Comparison of ENCODE assay signal across 16 cellular contexts in the genomic region with DNA sequence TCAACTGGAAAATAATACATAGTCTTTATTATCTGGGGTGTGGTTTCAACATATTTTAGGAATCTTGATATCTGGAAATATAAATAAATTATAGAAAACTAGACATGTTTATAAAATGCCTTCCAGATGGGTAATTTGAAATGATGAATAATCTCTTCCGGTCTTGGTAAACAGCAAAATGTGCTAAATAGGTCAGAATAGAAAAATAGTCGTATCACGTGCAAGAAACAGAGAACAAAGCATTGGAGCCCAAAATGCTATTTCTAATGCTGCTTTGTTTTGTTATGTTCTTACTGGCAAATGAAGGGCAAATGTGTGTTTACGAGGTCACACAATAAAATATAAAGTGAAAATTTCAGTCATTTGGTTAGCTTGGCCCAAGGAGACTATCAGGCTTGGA. TPM values are rescaled to one million over a fixed set of nuclear protein-coding genes. Genes with fewer than 3 reads are reported as not detected.
DNase-seq lines count a peak whose midpoint lies in the region; ATAC-seq, FAIRE-seq and TF ChIP-seq lines count a peak whose summit lies in the region.
"Had no signal": no experiment of that assay in that cellular context is flagged by ENCODE, and none has a peak within 500 bp of the region (broad histone marks: within the 10 kb centered on the region; RNA-seq: fewer than 3 reads in every experiment).

No MANE protein-coding gene starts in this region.

- peaks cover 74% of the 10 kb centered on the region for H3K4me1 Mint-ChIP-seq in osteocyte (ENCODE audit: unreplicated experiment)
- H3K4me1 Mint-ChIP-seq: activated T-helper 17 cell treated with anti-CD3 and anti-CD28 coated beads, Interleukin-2, amount 50 U/mL, for 72 hours had no signal

- peak; percentile 31 for DNase-seq in AG08395 (ENCODE audit: low spot score)
- peak; percentile 39 for DNase-seq in M059J (ENCODE audit: low read depth)
- DNase-seq in endothelial cell of umbilical vein (ENCODE audit: low read depth, low spot score): peak; percentile 87
- DNase-seq in osteocyte (ENCODE audit: extremely low spot score, unreplicated experiment): no peak
- no peak for DNase-seq in NCI-H510A treated with DMSO at 0.1 percent for 48 hours (lab: John Stamatoyannopoulos, UW)
- DNase-seq in DMS53 treated with DMSO at 0.1 percent for 48 hours (lab: John Stamatoyannopoulos, UW; ENCODE audit: unreplicated experiment): no peak
- DNase-seq in hypothalamus (lab: John Stamatoyannopoulos, UW): no peak
- DNase-seq: activated CD4-positive, alpha-beta memory T cell treated with anti-CD3 and anti-CD28 coated beads for 36 hours; GF-D8; NCI-H1436 treated with DMSO at 0.1 percent for 48 hours; NCI-H526 had no signal

- no peaks in the 10 kb centered on the region for H3K9me3 ChIP-seq in endothelial cell of umbilical vein (replicated peaks; ENCODE audit: control insufficient read depth, insufficient read depth, low read length)

- BruUV-seq in endothelial cell of umbilical vein (replicated peaks; lab: Mats Ljungman, UMichigan): no TSS peak

- POLR2A ChIA-PET in endothelial cell of umbilical vein (lab: Charles Lee): no interaction called here

- no peaks in the 10 kb centered on the region for H4K20me1 ChIP-seq in endothelial cell of umbilical vein (replicated peaks; ENCODE audit: control insufficient read depth, extremely low read depth, insufficient read depth, low read length)

- FAIRE-seq in endothelial cell of umbilical vein (lab: Jason Lieb, UNC): peak; percentile 84
- FAIRE-seq: TTC549 had no signal

- TF ChIP-seq CTCF in endothelial cell of umbilical vein (IDR thresholded peaks at IDR 0.05; ENCODE audit: extremely low read depth in 1 of 2, insufficient read depth in 1 of 2, low read depth in 1 of 2, low read length in 2 of 2) (no peak), osteocyte (IDR thresholded peaks at IDR 0.05) (no peak)

- ATAC-seq in GM21528 (IDR thresholded peaks at IDR 0.05; ENCODE audit: low FRiP score, unreplicated experiment): no peak
- ATAC-seq: activated T-helper 17 cell treated with anti-CD3 and anti-CD28 coated beads, Interleukin-2, amount 50 U/mL, for 72 hours; Right ventricle myocardium inferior had no signal

- H3K9me1 ChIP-seq in endothelial cell of umbilical vein (replicated peaks; ENCODE audit: control insufficient read depth, extremely low read depth, insufficient read depth, low read length): no peaks in the 10 kb centered on the region

- peak overlapping the region; percentile 14 for H3K4me3 Mint-ChIP-seq in osteocyte (ENCODE audit: unreplicated experiment)
- H3K4me3 Mint-ChIP-seq: activated CD4-positive, alpha-beta memory T cell treated with anti-CD3 and anti-CD28 coated beads for 36 hours; activated T-helper 17 cell treated with anti-CD3 and anti-CD28 coated beads, Interleukin-2, amount 50 U/mL, for 72 hours had no signal

- no peak overlapping the region for H3K4me3 ChIP-seq in endothelial cell of umbilical vein (replicated peaks in 1 of 3; ENCODE audit: insufficient read depth in 1 of 3, low read depth in 1 of 3, low read length in 3 of 3)

- H3K27ac Mint-ChIP-seq in osteocyte (ENCODE audit: unreplicated experiment): peak overlapping the region; percentile 89
- H3K27ac Mint-ChIP-seq: activated CD4-positive, alpha-beta memory T cell treated with anti-CD3 and anti-CD28 coated beads for 36 hours; activated T-helper 17 cell treated with anti-CD3 and anti-CD28 coated beads, Interleukin-2, amount 50 U/mL, for 72 hours had no signal

- no peaks in the 10 kb centered on the region for H3K9me3 Mint-ChIP-seq in osteocyte (ENCODE audit: unreplicated experiment)
- H3K9me3 Mint-ChIP-seq: activated T-helper 17 cell treated with anti-CD3 and anti-CD28 coated beads, Interleukin-2, amount 50 U/mL, for 72 hours had no signal

- peaks cover 0 to 4% of the 10 kb centered on the region in 2 experiments for H3K36me3 ChIP-seq in endothelial cell of umbilical vein (ENCODE audit: control insufficient read depth in 2 of 2, extremely low read depth in 1 of 2, insufficient read depth in 2 of 2, low read length in 2 of 2)

- H3K4me2 ChIP-seq in endothelial cell of umbilical vein (ENCODE audit: insufficient read depth, low read length): no peak overlapping the region

- H3K27me3 ChIP-seq in endothelial cell of umbilical vein (ENCODE audit: control insufficient read depth in 2 of 2, insufficient read depth in 2 of 2, low read length in 2 of 2): no peaks in the 10 kb centered on the region

- H3K79me2 ChIP-seq in endothelial cell of umbilical vein (ENCODE audit: control insufficient read depth, insufficient read depth, low read length): no peaks in the 10 kb centered on the region

- H2AFZ ChIP-seq in endothelial cell of umbilical vein (ENCODE audit: low read depth, low read length): no peak overlapping the region

- peaks cover 16% of the 10 kb centered on the region for H3K36me3 Mint-ChIP-seq in osteocyte (ENCODE audit: unreplicated experiment)
- H3K36me3 Mint-ChIP-seq: activated CD4-positive, alpha-beta memory T cell treated with anti-CD3 and anti-CD28 coated beads for 36 hours had no signal

- H3K9ac ChIP-seq in endothelial cell of umbilical vein (replicated peaks; ENCODE audit: extremely low read depth, insufficient read depth, low read length): peak overlapping the region; percentile 88

- TF ChIP-seq POLR2A in endothelial cell of umbilical vein (IDR thresholded peaks at IDR 0.05; ENCODE audit: low read depth, low read length): no peak

- dilution Hi-C loops in endothelial cell of umbilical vein (cut with MboI; ENCODE audit: extremely low pct_ligation_motif_present, low sequenced_read_pairs): loop anchor here (25.0 kb wide), 1 partner anchor 173 kb away; no protein-coding TSS in a partner anchor

- no peaks in the 10 kb centered on the region for H3K27me3 Mint-ChIP-seq in osteocyte (ENCODE audit: unreplicated experiment)

- peak overlapping the region; percentile 96 for H3K27ac ChIP-seq in endothelial cell of umbilical vein (ENCODE audit: insufficient read depth, low read depth, low read length)
- H3K27ac ChIP-seq: C4-2B had no signal

- intact Hi-C loops in endothelial cell of umbilical vein (cut with micrococcal nuclease): loop anchor here (10.0 kb wide), 1 partner anchor 921 kb away; no protein-coding TSS in a partner anchor

- peaks cover 59% of the 10 kb centered on the region for H3K4me1 ChIP-seq in endothelial cell of umbilical vein (ENCODE audit: control insufficient read depth, extremely low read depth, insufficient read depth, low read length)

- CTCF ChIA-PET in endothelial cell of umbilical vein (lab: Charles Lee): interaction anchor here (1.7 to 4.1 kb wide), 3 partner anchors 28 to 180 kb away, joined by 6 to 23 read pairs (median 9); no protein-coding TSS in a partner anchor

TF ChIP-seq in endothelial cell of umbilical vein, 7 proteins besides CTCF, POLR2A, EP300 and RAD21:
- TF ChIP-seq JUN (IDR thresholded peaks at IDR 0.05; ENCODE audit: borderline replicate concordance, insufficient read depth, insufficient read length, low read depth) (peak; percentile 72), GATA2 (IDR thresholded peaks at IDR 0.05; ENCODE audit: insufficient read depth, insufficient read length, low read depth, low read length) (no peak), POLR2AphosphoS5 (IDR thresholded peaks at IDR 0.05; ENCODE audit: insufficient read depth, low read depth, low read length) (peak; percentile 74), FOS (IDR thresholded peaks at IDR 0.05; ENCODE audit: borderline replicate concordance, insufficient read depth, low read length) (peak; percentile 63), EZH2 (IDR thresholded peaks at IDR 0.05; ENCODE audit: borderline replicate concordance, low read depth, low read length, severe bottlenecking) (no peak), MYC (IDR thresholded peaks at IDR 0.05; ENCODE audit: low read depth, low read length) (no peak)
- TF ChIP-seq, protein P1, sequence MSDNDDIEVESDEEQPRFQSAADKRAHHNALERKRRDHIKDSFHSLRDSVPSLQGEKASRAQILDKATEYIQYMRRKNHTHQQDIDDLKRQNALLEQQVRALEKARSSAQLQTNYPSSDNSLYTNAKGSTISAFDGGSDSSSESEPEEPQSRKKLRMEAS (IDR thresholded peaks at IDR 0.05; ENCODE audit: insufficient read depth, insufficient read length): no peak

RNA-seq across cellular contexts. Expression of gene RIN2, which starts 55.8 kb away (rescaled TPM):
- 56.6 and 59.6 TPM in 2 replicates for total RNA-seq in M059J (2014; rRNA removed; shearing (Covaris generic))
- 98.5 and 119 TPM in 2 replicates for total RNA-seq in endothelial cell of umbilical vein
- polyA plus RNA-seq in endothelial cell of umbilical vein: 18.0 and 22.6 TPM in 2 replicates
- 26.4 and 28.1 TPM in 2 replicates for polyA plus RNA-seq in endothelial cell of umbilical vein (2011; cell fraction: cytosol; rRNA removed)
- polyA plus RNA-seq in endothelial cell of umbilical vein (2011; cell fraction: nucleus; rRNA removed): 78.0 and 79.9 TPM in 2 replicates
- 44.9 and 47.0 TPM in 2 replicates for polyA plus RNA-seq in endothelial cell of umbilical vein (2012)
- 121 and 149 TPM in 2 replicates for polyA minus RNA-seq in endothelial cell of umbilical vein
- 9.7 TPM for polyA minus RNA-seq in endothelial cell of umbilical vein (2011; cell fraction: cytosol; rRNA and poly(A)+ RNA removed)
- 186 and 192 TPM in 2 replicates for polyA minus RNA-seq in endothelial cell of umbilical vein (2011; cell fraction: nucleus; rRNA and poly(A)+ RNA removed)
- total RNA-seq in osteocyte: 47.0 and 55.5 TPM in 2 replicates
- total RNA-seq: activated CD4-positive, alpha-beta memory T cell treated with anti-CD3 and anti-CD28 coated beads for 36 hours; activated T-helper 17 cell treated with anti-CD3 and anti-CD28 coated beads, Interleukin-2, amount 50 U/mL, for 72 hours had no signal

Comparison
In these comparisons a context has a peak if more than half of its experiments do, and no peak if none do; other contexts are left out.
1. DNase-seq: peak in AG08395 (single experiment), M059J (single experiment) and endothelial cell of umbilical vein (single experiment); none in osteocyte (single experiment), NCI-H510A treated with DMSO at 0.1 percent for 48 hours (single experiment), DMS53 treated with DMSO at 0.1 percent for 48 hours (single experiment) and hypothalamus (0 of 51).